ENCODE assay signal across 22 cellular contexts in genomic region chr9:40907657-40908624, GRCh38.
"Had no signal": no experiment of that assay in that cellular context is flagged by ENCODE, and none has a peak within 500 bp of the region (broad histone marks: within the 10 kb centered on the region; RNA-seq: fewer than 3 reads in every experiment).

No MANE protein-coding gene starts in this region.

- H3K27me3 ChIP-seq: breast epithelium, neutrophil, ovary, right lobe of liver, tibial artery had no signal

- H3K27ac ChIP-seq: breast epithelium, neutrophil, ovary, right lobe of liver, skin epidermis, tibial artery had no signal

- H3K36me3 ChIP-seq: breast epithelium, neutrophil, ovary, right lobe of liver had no signal

- DNase-seq: activated CD4-positive, alpha-beta T cell treated with anti-CD3 and anti-CD28 coated beads for 36 hours; activated CD4-positive, CD25-positive, alpha-beta regulatory T cell; activated CD8-positive, alpha-beta T cell treated with anti-CD3 and anti-CD28 coated beads, Interleukin-2, amount 10 ng/mL, durations not matched to agents 7 days and 5 days; activated effector memory CD4-positive, alpha-beta T cell treated with anti-CD3 and anti-CD28 coated beads, Interleukin-2, amount 50 U/mL, for 16 hours; activated naive CD4-positive, alpha-beta T cell treated with anti-CD3 and anti-CD28 coated beads for 36 hours; amniotic stem cell; central memory CD4-positive, alpha-beta T cell; effector CD4-positive, alpha-beta T cell; foreskin fibroblast; head of caudate nucleus; hypothalamus; kidney glomerular epithelial cell; mesendoderm; ovary; right lobe of liver; stimulated activated CD4-positive, alpha-beta T cell treated with anti-CD3 and anti-CD28 coated beads, Interleukin-4, amount 100 ng/mL, for 24 hours; stimulated activated naive CD8-positive, alpha-beta T cell treated with anti-CD3 and anti-CD28 coated beads, Interleukin-15, amount 100 ng/mL, for 72 hours; tibial artery had no signal

- H3K4me1 ChIP-seq: breast epithelium, right lobe of liver, tibial artery had no signal

- ATAC-seq: activated CD4-positive, alpha-beta T cell treated with anti-CD3 and anti-CD28 coated beads for 36 hours; activated CD8-positive, alpha-beta T cell treated with anti-CD3 and anti-CD28 coated beads, Interleukin-2, amount 10 ng/mL, durations not matched to agents 7 days and 5 days; stimulated activated naive CD8-positive, alpha-beta T cell treated with anti-CD3 and anti-CD28 coated beads, Interleukin-15, amount 100 ng/mL, for 72 hours had no signal

- H3K4me3 ChIP-seq: breast epithelium, lung, ovary, right lobe of liver, skin epidermis, tibial artery had no signal
